Comparison of ENCODE assay signal across 1 cellular context in the genomic region with DNA sequence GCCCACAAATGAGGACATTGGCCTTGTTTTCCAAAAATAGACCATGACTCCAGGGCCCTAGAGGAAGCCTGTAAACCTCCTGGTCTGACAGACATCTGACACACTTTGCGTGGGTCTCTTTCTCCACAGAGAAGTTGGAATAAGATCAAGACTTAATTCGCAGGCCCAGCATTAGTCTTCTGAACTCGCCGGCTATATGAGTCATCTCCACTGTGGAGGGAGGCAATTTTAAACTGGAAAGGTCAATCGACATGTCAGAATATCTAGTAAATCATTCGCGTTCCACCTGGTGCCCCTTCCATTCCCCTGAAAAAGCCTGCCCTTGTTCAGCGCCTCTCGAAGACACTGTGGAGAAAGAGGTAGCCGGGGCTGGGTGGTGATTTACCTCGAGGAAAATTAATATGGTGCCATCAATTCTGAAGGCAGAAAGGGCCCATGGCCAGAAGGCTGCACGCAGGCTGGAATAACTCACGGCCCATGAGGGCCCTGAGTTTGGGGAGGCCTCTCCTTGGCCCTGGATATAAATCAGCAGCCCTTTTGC.
TF ChIP-seq lines count a peak whose summit lies in the region.

No MANE protein-coding gene starts in this region.

TF ChIP-seq in HCT116, 20 proteins besides CTCF, POLR2A, EP300 and RAD21 (continued from another document):
- TF ChIP-seq SIN3A (IDR thresholded peaks at IDR 0.05; ENCODE audit: low read depth): peak; percentile 57
- TF ChIP-seq CEBPB (IDR thresholded peaks at IDR 0.05; ENCODE audit: low read depth): no peak
- no peak for TF ChIP-seq EGR1 (IDR thresholded peaks at IDR 0.05; ENCODE audit: low read depth)
- TF ChIP-seq CBX3 (IDR thresholded peaks at IDR 0.05; ENCODE audit: low read depth): peak; percentile 82
- no peak for TF ChIP-seq EZH2 (IDR thresholded peaks at IDR 0.05)
- TF ChIP-seq SP1 (IDR thresholded peaks at IDR 0.05; ENCODE audit: low read depth): peak; percentile 85
- TF ChIP-seq POLR2AphosphoS5 (IDR thresholded peaks at IDR 0.05; ENCODE audit: low read depth, low read length): peak; percentile 40; the same call in 1 of the 2 replicates
- no peak for TF ChIP-seq REST (IDR thresholded peaks at IDR 0.05; ENCODE audit: low read depth)
